ENCODE assay signal across 8 cellular contexts in the genomic region with DNA sequence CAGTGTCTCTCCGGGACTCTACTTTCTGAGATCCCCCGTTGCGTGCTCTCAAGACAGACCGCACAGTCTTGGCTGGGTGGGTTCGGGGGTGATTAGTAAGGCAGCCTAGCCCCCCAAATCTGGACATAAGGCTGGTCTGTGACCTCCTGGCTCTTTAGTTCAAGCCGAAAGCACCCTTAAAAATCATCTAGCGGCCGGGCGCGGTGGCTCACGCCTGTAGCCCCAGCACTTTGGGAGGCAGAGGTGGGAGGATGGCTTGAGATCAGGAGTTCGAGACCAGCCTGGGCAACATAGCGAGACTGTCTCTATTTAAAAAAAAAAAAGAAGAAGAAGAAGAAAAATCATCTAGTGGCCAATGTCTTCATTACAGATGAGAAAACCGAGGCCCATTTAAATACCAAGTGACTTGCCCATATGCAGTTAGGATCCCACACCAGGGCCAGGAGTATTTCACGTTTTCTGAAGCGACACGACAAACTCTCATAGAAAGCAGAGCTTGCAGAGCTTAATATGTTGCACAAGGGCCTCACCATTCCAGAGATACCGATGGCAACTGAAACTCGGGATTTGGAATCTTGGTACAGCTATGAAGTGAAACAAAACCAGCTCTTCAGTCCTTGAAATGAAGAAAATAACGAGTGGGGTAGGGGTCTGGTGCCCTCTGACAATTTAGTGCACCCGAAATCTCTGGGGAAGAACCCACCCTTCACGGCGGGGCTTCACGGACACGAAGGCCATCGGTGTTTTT. TPM values are rescaled to one million over a fixed set of nuclear protein-coding genes. Genes with fewer than 3 reads are reported as not detected.
DNase-seq lines count a peak whose midpoint lies in the region; ATAC-seq, FAIRE-seq and TF ChIP-seq lines count a peak whose summit lies in the region.

No MANE protein-coding gene starts in this region.

- no peak for TF ChIP-seq EP300 in transverse colon (IDR thresholded peaks at IDR 0.05; ENCODE audit: low read depth)

- no peak for TF ChIP-seq CTCF in BJ (IDR thresholded peaks at IDR 0.05; ENCODE audit: insufficient read depth, low read depth, low read length)
- TF ChIP-seq CTCF in astrocyte (IDR thresholded peaks at IDR 0.05; ENCODE audit: insufficient read depth, low read depth, low read length), result no peak
- no peak for TF ChIP-seq CTCF in left lung (IDR thresholded peaks at IDR 0.05)
- TF ChIP-seq CTCF in transverse colon (IDR thresholded peaks at IDR 0.05), result peak in 2 of 5 experiments; percentile 41 to 48

- H3K9me3 ChIP-seq in astrocyte (ENCODE audit: insufficient read depth, low read depth, low read length), result no peaks in the 10 kb centered on the region
- no peaks in the 10 kb centered on the region for H3K9me3 ChIP-seq in left lung
- no peaks in the 10 kb centered on the region for H3K9me3 ChIP-seq in transverse colon

- H3K27me3 ChIP-seq in BJ (ENCODE audit: control insufficient read depth, insufficient read depth, low read length) (no peaks in the 10 kb centered on the region), astrocyte (ENCODE audit: insufficient read depth, low read length) (peaks cover 4% of the 10 kb centered on the region), left lung (no peaks in the 10 kb centered on the region), transverse colon (no peaks in the 10 kb centered on the region)

- peaks cover 8% of the 10 kb centered on the region for H3K4me1 Mint-ChIP-seq in astrocyte (ENCODE audit: low read depth, unreplicated experiment)

- CTCF ChIA-PET in BJ (lab: Yijun Ruan, JAX), result interaction anchor here (0.7 to 7.0 kb wide), 8 partner anchors 9 to 57 kb away, joined by 3 to 111 read pairs (median 4); partner anchors contain the start of genes IMPDH1 and METTL2B

- DNase-seq in BJ (ENCODE audit: low read depth), result no peak
- peak; percentile 34 to 45 for DNase-seq in Kasumi-1 (lab: John Stamatoyannopoulos, UW)
- DNase-seq in astrocyte (ENCODE audit: low read depth), result peak; percentile 47
- DNase-seq in left lung, result no peak
- DNase-seq in transverse colon, result no peak
- DNase-seq in DMS153 treated with DMSO at 0.1 percent for 48 hours (lab: John Stamatoyannopoulos, UW; ENCODE audit: unreplicated experiment), result no peak
- DNase-seq in NCI-H1105 treated with DMSO at 0.1 percent for 48 hours (lab: John Stamatoyannopoulos, UW), result no peak
- no peak for DNase-seq in central memory CD4-positive, alpha-beta T cell

- H3K27me3 Mint-ChIP-seq in astrocyte (ENCODE audit: low read depth, unreplicated experiment), result peaks cover 4% of the 10 kb centered on the region

- peak overlapping the region; percentile 84 for H3K27ac ChIP-seq in astrocyte (ENCODE audit: low read depth, low read length)
- H3K27ac ChIP-seq in left lung, result peak overlapping the region; percentile 89 to 94
- H3K27ac ChIP-seq in transverse colon, result peak overlapping the region; percentile 88 to 93 (median 90)

- H3K27ac Mint-ChIP-seq in astrocyte (ENCODE audit: unreplicated experiment), result peak overlapping the region; percentile 99

- H3K9me3 Mint-ChIP-seq in astrocyte (ENCODE audit: unreplicated experiment), result no peaks in the 10 kb centered on the region

- H3K36me3 ChIP-seq in BJ (ENCODE audit: control insufficient read depth, insufficient read depth, low read length), result no peaks in the 10 kb centered on the region
- H3K36me3 ChIP-seq in astrocyte (ENCODE audit: insufficient read depth, low read length), result peaks cover 5% of the 10 kb centered on the region
- H3K36me3 ChIP-seq in left lung, result peaks cover 0 to 5% of the 10 kb centered on the region in 2 donors
- no peaks in the 10 kb centered on the region for H3K36me3 ChIP-seq in transverse colon

- FAIRE-seq in astrocyte (lab: Jason Lieb, UNC), result no peak

- 38 to 47% methylated on average over 12 to 26 of the region's 26 CpGs for WGBS in transverse colon (ENCODE audit: low coverage in 1 of 2), 2 donors

- TF ChIP-seq POLR2A in transverse colon (IDR thresholded peaks at IDR 0.05), result no peak

- peak overlapping the region; percentile 66 for H2AFZ ChIP-seq in astrocyte (ENCODE audit: low read depth, low read length)

- H3K4me1 ChIP-seq in astrocyte (ENCODE audit: insufficient read depth, low read length) (peaks cover 17% of the 10 kb centered on the region), left lung (peaks cover 9 to 52% of the 10 kb centered on the region in 2 donors), transverse colon (peaks cover 5 to 49% (median 39%) of the 10 kb centered on the region in 4 donors)

- peaks cover 43% of the 10 kb centered on the region for H3K79me2 ChIP-seq in astrocyte (ENCODE audit: insufficient read depth, low read length)

- peak; percentile 1 for ATAC-seq in left lung

- peak overlapping the region; percentile 92 for H3K9ac ChIP-seq in astrocyte (ENCODE audit: low read length)

- in situ Hi-C loops in transverse colon (cut with MboI; ENCODE audit: low pct_ligation_motif_present in 1 of 4, low pct_unique_long_range_greater_than_20kb in 1 of 4, low sequenced_read_pairs in 3 of 4), result no loop called here

- peaks cover 33% of the 10 kb centered on the region for H4K20me1 ChIP-seq in astrocyte (ENCODE audit: insufficient read depth, low read length)

- peak overlapping the region; percentile 89 for H3K4me2 ChIP-seq in astrocyte (ENCODE audit: low read length)

- intact Hi-C loops in left lung (cut with DNase I), result no loop called here
- intact Hi-C loops in transverse colon (cut with DNase I; ENCODE audit: low total_unique reads), result no loop called here

- H3K4me3 Mint-ChIP-seq in astrocyte (ENCODE audit: unreplicated experiment), result peak overlapping the region; percentile 87

- POLR2A ChIA-PET in BJ (lab: Charles Lee), result interaction anchor here (0.6 to 1.4 kb wide), 3 partner anchors 10 to 45 kb away, joined by 4 to 11 read pairs (median 5); partner anchors contain the start of gene IMPDH1

- H3K36me3 Mint-ChIP-seq in astrocyte (ENCODE audit: low read depth, unreplicated experiment), result peaks cover 7% of the 10 kb centered on the region

- peak overlapping the region; percentile 31 for H3K4me3 ChIP-seq in BJ (ENCODE audit: low read depth, low read length)
- peak overlapping the region; percentile 88 for H3K4me3 ChIP-seq in astrocyte (ENCODE audit: insufficient read depth, low read depth, low read length)
- peak overlapping the region; percentile 71 to 92 for H3K4me3 ChIP-seq in left lung
- H3K4me3 ChIP-seq in transverse colon, result peak overlapping the region; percentile 19 to 80 (median 59)

RNA-seq across cellular contexts. Expression of gene HILPDA, which starts 0.7 kb away (rescaled TPM):
- polyA plus RNA-seq in BJ (2011; rRNA removed), result 16.0 and 21.5 TPM in 2 replicates
- 13.0 and 14.8 TPM in 2 replicates for polyA minus RNA-seq in BJ (2011; rRNA and poly(A)+ RNA removed)
- total RNA-seq in astrocyte (12.4 TPM in 2 replicates), left lung (10 to 100 TPM; 10.2 to 12.2 TPM), transverse colon (10 to 100 TPM in 1 of 4 donors, 1 to 10 TPM in 2, not detected in 1; 5.3 to 35.5 (median 5.9) TPM)

RNA-seq across cellular contexts. Expression of gene METTL2B, which starts 21.6 kb away (rescaled TPM):
- 13.8 and 21.0 TPM in 2 replicates for polyA plus RNA-seq in BJ (2011; rRNA removed)
- polyA minus RNA-seq in BJ (2011; rRNA and poly(A)+ RNA removed), result 10.2 and 13.4 TPM in 2 replicates
- total RNA-seq in astrocyte (30.8 and 34.5 TPM in 2 replicates), left lung (10 to 100 TPM; 22.7 to 27.4 TPM), transverse colon (10 to 100 TPM; 22.1 to 30.3 (median 23.2) TPM)

RNA-seq across cellular contexts. Expression of gene IMPDH1, which starts 45.2 kb away (rescaled TPM):
- 65.7 and 84.5 TPM in 2 replicates for polyA plus RNA-seq in BJ (2011; rRNA removed)
- 109 and 116 TPM in 2 replicates for polyA minus RNA-seq in BJ (2011; rRNA and poly(A)+ RNA removed)
- 43.9 and 44.7 TPM in 2 replicates for total RNA-seq in astrocyte
- 100 to 1,000 TPM in 1 of 2 donors, 10 to 100 TPM in 1; 60.6 to 106 TPM for total RNA-seq in left lung
- total RNA-seq in transverse colon, result 100 to 1,000 TPM in 1 of 4 donors, 10 to 100 TPM in 3; 21.4 to 189 (median 44.2) TPM

Comparison
In these comparisons a context has a peak if more than half of its experiments do, and no peak if none do; other contexts are left out.
1. DNase-seq: peak in Kasumi-1 (2 of 2) and astrocyte (single experiment); none in BJ (single experiment), left lung (0 of 2), transverse colon (single experiment), DMS153 treated with DMSO at 0.1 percent for 48 hours (single experiment), NCI-H1105 treated with DMSO at 0.1 percent for 48 hours (single experiment) and central memory CD4-positive, alpha-beta T cell (single experiment).
2. H3K4me3 ChIP-seq: peak in every context shown above with its lines; median percentile 88 in astrocyte; 82 in left lung; 59 in transverse colon; 31 in BJ.
3. Peak in every context shown above with its lines, with median percentiles within 50 percentile points of each other: H3K27ac ChIP-seq.